8 cellular contexts compared by ENCODE assay signal in genomic region chr6:87473419-87473903, GRCh38. TPM values are rescaled to one million over a fixed set of nuclear protein-coding genes. Genes with fewer than 3 reads are reported as not detected.
DNase-seq lines count a peak whose midpoint lies in the region; ATAC-seq and TF ChIP-seq lines count a peak whose summit lies in the region.

No MANE protein-coding gene starts in this region.

- H3K9ac ChIP-seq in HCT116 (ENCODE audit: low read length), result peak overlapping the region; percentile 82
- H3K9ac ChIP-seq in Loucy (ENCODE audit: low read depth, low read length, poor library complexity, severe bottlenecking), result peak overlapping the region; percentile 69

- H3K36me3 ChIP-seq in HCT116 (ENCODE audit: control insufficient read depth in 1 of 2, insufficient read depth in 2 of 2, low read length in 2 of 2) (peaks cover 0 to 10% of the 10 kb centered on the region in 2 experiments; a peak in 1 of 4 replicates), Loucy (ENCODE audit: insufficient read depth, low read length) (no peaks in the 10 kb centered on the region)

- RAD21 ChIA-PET in HCT116 (lab: Charles Lee; ENCODE audit: low non-redundant PET in 1 of 2, low total read pairs in 2 of 2, uncharacterized antibody in 2 of 2, unreplicated experiment in 2 of 2), result no interaction called here

- CTCF ChIA-PET in HCT116 (lab: Charles Lee), result no interaction called here

- no peaks in the 10 kb centered on the region for H3K9me2 ChIP-seq in HCT116 (ENCODE audit: insufficient read depth)
- H3K9me2 ChIP-seq in Loucy (replicated peaks; ENCODE audit: low read depth, low read length), result no peaks in the 10 kb centered on the region

- no peak for TF ChIP-seq POLR2A in HCT116 (IDR thresholded peaks at IDR 0.05; ENCODE audit: borderline replicate concordance, extremely low read depth, insufficient read depth, insufficient read length)

- H3F3A ChIP-seq in Loucy (ENCODE audit: low read depth), result no peaks in the 10 kb centered on the region

- H3K27me3 ChIP-seq in HCT116 (ENCODE audit: insufficient read depth, low read length) (no peaks in the 10 kb centered on the region), Loucy (ENCODE audit: insufficient read depth, low read length, poor library complexity, severe bottlenecking) (no peaks in the 10 kb centered on the region)

- peak overlapping the region; percentile 77 for H3K27ac ChIP-seq in HCT116 (ENCODE audit: low read depth, low read length)

- H3K4me3 Mint-ChIP-seq in activated T-cell treated with anti-CD3 and anti-CD28 coated beads, Interleukin-2, amount 50 U/mL, for 4 hours, result peak overlapping the region; percentile 98

- no peaks in the 10 kb centered on the region for H3K9me3 Mint-ChIP-seq in activated T-cell treated with anti-CD3 and anti-CD28 coated beads, Interleukin-2, amount 50 U/mL, for 4 hours

- H3K4me3 ChIP-seq in HCT116 (replicated peaks in 1 of 2; ENCODE audit: low read depth in 1 of 2, low read length in 2 of 2), result peak overlapping the region; percentile 77 to 82
- peak overlapping the region; percentile 80 for H3K4me3 ChIP-seq in Loucy (ENCODE audit: low read length, poor library complexity, severe bottlenecking)
- peak overlapping the region; percentile 95 for H3K4me3 ChIP-seq in fibroblast of the aortic adventitia (ENCODE audit: low read depth, low read length)

- peaks cover under 1% of the 10 kb centered on the region for H3K27me3 Mint-ChIP-seq in activated T-cell treated with anti-CD3 and anti-CD28 coated beads, Interleukin-2, amount 50 U/mL, for 4 hours (ENCODE audit: low read depth)

- ATAC-seq in activated T-cell treated with anti-CD3 and anti-CD28 coated beads, Interleukin-2, amount 50 U/mL, for 4 hours, result peak; percentile 77 to 80
- ATAC-seq in HCT116 (peak; percentile 69), omental fat pad (ENCODE audit: low FRiP score) (peak; percentile 51)

- H3K4me1 ChIP-seq in HCT116 (ENCODE audit: control insufficient read depth in 1 of 2, insufficient read depth in 2 of 2, low read length in 2 of 2) (peaks cover 14 to 38% of the 10 kb centered on the region in 2 experiments), Loucy (ENCODE audit: insufficient read depth, low read length, poor library complexity, severe bottlenecking) (peaks cover 23% of the 10 kb centered on the region)

- peaks cover 7% of the 10 kb centered on the region for H3K36me3 Mint-ChIP-seq in activated T-cell treated with anti-CD3 and anti-CD28 coated beads, Interleukin-2, amount 50 U/mL, for 4 hours (ENCODE audit: insufficient read depth)

- POLR2A ChIA-PET in HCT116 (lab: Charles Lee), result no interaction called here

- peaks cover 19% of the 10 kb centered on the region for H3K4me1 Mint-ChIP-seq in activated T-cell treated with anti-CD3 and anti-CD28 coated beads, Interleukin-2, amount 50 U/mL, for 4 hours (ENCODE audit: low read depth)

- H4K20me1 ChIP-seq in HCT116 (ENCODE audit: insufficient read depth) (no peaks in the 10 kb centered on the region), Loucy (ENCODE audit: insufficient read depth, low read length, poor library complexity, severe bottlenecking) (no peaks in the 10 kb centered on the region)

- H3K9me3 ChIP-seq in HCT116 (ENCODE audit: control insufficient read depth in 1 of 2, insufficient read depth in 1 of 2, low read depth in 1 of 2, low read length in 2 of 2) (no peaks in the 10 kb centered on the region), Loucy (ENCODE audit: insufficient read depth, low read depth, low read length) (no peaks in the 10 kb centered on the region)

- intact Hi-C loops in HCT116 (cut with micrococcal nuclease), result loop anchor here (2.0 to 5.0 kb wide), 3 partner anchors 66 to 316 kb away; partner anchors contain the start of genes AKIRIN2, CFAP206 and ZNF292

- TF ChIP-seq CTCF in HCT116 (IDR thresholded peaks at IDR 0.05 in 2 of 3, conservative IDR thresholded peaks at IDR 0.05 in 1 of 3; ENCODE audit: borderline replicate concordance in 1 of 3, insufficient read depth in 1 of 3, low read depth in 2 of 3, low read length in 2 of 3) (no peak), Loucy (conservative IDR thresholded peaks at IDR 0.05; ENCODE audit: low read length) (no peak), fibroblast of the aortic adventitia (IDR thresholded peaks at IDR 0.05; ENCODE audit: insufficient read depth, low read length) (peak; percentile 6), omental fat pad (IDR thresholded peaks at IDR 0.05) (no peak)

- peaks cover 54% of the 10 kb centered on the region for H3K79me2 ChIP-seq in HCT116 (ENCODE audit: insufficient read depth, low read length)
- peaks cover 16% of the 10 kb centered on the region; the same call in 1 of the 2 replicates for H3K79me2 ChIP-seq in Loucy (ENCODE audit: insufficient read depth, low read length)

- TF ChIP-seq RAD21 in HCT116 (IDR thresholded peaks at IDR 0.05; ENCODE audit: low read depth), result no peak

- DNase-seq in activated T-cell treated with anti-CD3 and anti-CD28 coated beads, Interleukin-2, amount 50 U/mL, for 4 hours, result peak; percentile 51
- DNase-seq in activated T-cell treated with anti-CD3 and anti-CD28 coated beads, Interleukin-2, amount 50 U/mL, for 1 hour, result no peak
- DNase-seq in HCT116 (ENCODE audit: low read depth, low spot score) (no peak), fibroblast of the aortic adventitia (ENCODE audit: low read depth) (peak; percentile 57), omental fat pad (ENCODE audit: low spot score) (no peak), activated gamma-delta T cell (lab: John Stamatoyannopoulos, UW) (no peak)
- peak; percentile 55 for DNase-seq in activated CD4-positive, alpha-beta T cell treated with anti-CD3 and anti-CD28 coated beads, Interleukin-2, amount 50 U/mL, for 1 hour

- H2AFZ ChIP-seq in HCT116 (ENCODE audit: low read depth, low read length, poor library complexity, severe bottlenecking) (no peak overlapping the region), Loucy (ENCODE audit: low read length) (peak overlapping the region; percentile 96)

- H3K4me2 ChIP-seq in HCT116 (ENCODE audit: low read length) (peak overlapping the region; percentile 88), Loucy (ENCODE audit: low read depth, low read length, poor library complexity, severe bottlenecking) (peak overlapping the region; percentile 94)

- no TSS peak for BruUV-seq in HCT116 (replicated peaks; lab: Mats Ljungman, UMichigan)

TF ChIP-seq in HCT116, 20 proteins besides CTCF, POLR2A, EP300 and RAD21:
- TF ChIP-seq CEBPB (IDR thresholded peaks at IDR 0.05; ENCODE audit: low read depth) (peak; percentile 47; the same call in 1 of the 2 replicates), SP1 (IDR thresholded peaks at IDR 0.05; ENCODE audit: low read depth) (no peak)

RNA-seq across cellular contexts. Expression of gene SLC35A1, which starts 0.7 kb away (rescaled TPM):
- 1 to 10 TPM; 7.1 to 8.9 (median 8.5) TPM for total RNA-seq in activated T-cell treated with anti-CD3 and anti-CD28 coated beads, Interleukin-2, amount 50 U/mL, for 4 hours
- total RNA-seq in HCT116 (2021; ENCODE audit: unreplicated experiment) (29.1 TPM), fibroblast of the aortic adventitia (ENCODE audit: low replicate concordance) (15.8 and 17.1 TPM in 2 replicates), omental fat pad (10 to 100 TPM; 12.0 to 20.0 (median 15.1) TPM)
- polyA plus RNA-seq in HCT116 (2012), result 18.5 and 23.0 TPM in 2 replicates

Comparison
In these comparisons a context has a peak if more than half of its experiments do, and no peak if none do; other contexts are left out.
1. DNase-seq: peak in activated T-cell treated with anti-CD3 and anti-CD28 coated beads, Interleukin-2, amount 50 U/mL, for 4 hours (single experiment), activated CD4-positive, alpha-beta T cell treated with anti-CD3 and anti-CD28 coated beads, Interleukin-2, amount 50 U/mL, for 1 hour (single experiment) and fibroblast of the aortic adventitia (single experiment); none in activated T-cell treated with anti-CD3 and anti-CD28 coated beads, Interleukin-2, amount 50 U/mL, for 1 hour (single experiment), HCT116 (single experiment), omental fat pad (single experiment) and activated gamma-delta T cell (single experiment).
2. Peak in every context shown above with its lines, with median percentiles within 50 percentile points of each other: ATAC-seq and H3K4me3 ChIP-seq.